8 cellular contexts compared by ENCODE assay signal in the genomic region with DNA sequence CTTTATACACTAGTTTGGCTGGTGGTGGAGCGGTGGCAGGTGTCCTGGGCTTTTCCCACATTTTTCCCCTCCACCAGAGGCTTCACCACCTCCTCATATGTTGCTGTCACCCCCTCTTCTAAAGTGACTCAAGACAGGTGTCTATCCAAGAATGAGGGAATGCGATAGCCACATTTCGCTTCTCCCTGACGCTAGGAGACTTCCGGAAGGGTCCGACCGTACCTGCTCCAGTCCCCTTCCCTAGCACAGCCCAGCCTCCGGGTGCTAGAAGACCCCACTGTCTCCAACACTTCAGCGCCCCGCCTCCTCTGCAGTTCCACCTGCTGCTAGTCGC. TPM values are rescaled to one million over a fixed set of nuclear protein-coding genes. Genes with fewer than 3 reads are reported as not detected.
DNase-seq lines count a peak whose midpoint lies in the region; ATAC-seq, FAIRE-seq and TF ChIP-seq lines count a peak whose summit lies in the region.

No MANE protein-coding gene starts in this region.

- no peak for TF ChIP-seq CTCF in D721Med (IDR thresholded peaks at IDR 0.05; ENCODE audit: insufficient read depth, missing control alignments)

- ATAC-seq in GM19328 (IDR thresholded peaks at IDR 0.05; ENCODE audit: unreplicated experiment) = no peak

- H3K27me3 ChIP-seq in HUES6 (ENCODE audit: control insufficient read depth, insufficient read depth, low read length) = no peaks in the 10 kb centered on the region
- H3K27me3 ChIP-seq in stomach smooth muscle (ENCODE audit: control insufficient read depth in 1 of 2, insufficient read depth in 2 of 2, low read length in 2 of 2) = no peaks in the 10 kb centered on the region

- H3K4me3 ChIP-seq in HUES6 (ENCODE audit: low read depth, low read length) (peak overlapping the region; percentile 90), stomach smooth muscle (ENCODE audit: low read length in 2 of 2) (peak overlapping the region; percentile 84 to 94)

- H3K36me3 Mint-ChIP-seq in activated naive CD8-positive, alpha-beta T cell treated with anti-CD3 and anti-CD28 coated beads for 36 hours = peaks cover 32% of the 10 kb centered on the region
- H3K36me3 Mint-ChIP-seq in immature natural killer cell = peaks cover 0 to 8% (median 4%) of the 10 kb centered on the region in 3 donors

- DNase-seq in activated naive CD8-positive, alpha-beta T cell treated with anti-CD3 and anti-CD28 coated beads for 36 hours = no peak
- DNase-seq in immature natural killer cell (no peak), NCI-H1105 treated with DMSO at 0.1 percent for 48 hours (lab: John Stamatoyannopoulos, UW) (no peak), mesenteric fat pad (ENCODE audit: low spot score) (no peak), D721Med (ENCODE audit: insufficient read length, low spot score) (no peak)

- FAIRE-seq in D721Med (lab: Jason Lieb, UNC) = no peak

- H3K9ac ChIP-seq in HUES6 (ENCODE audit: low read length) (peak overlapping the region; percentile 94), stomach smooth muscle (ENCODE audit: low read length in 2 of 2) (peak overlapping the region; percentile 90 to 94)

- H3K9me3 ChIP-seq in HUES6 (ENCODE audit: control insufficient read depth, insufficient read depth, low read depth, low read length) (peaks cover 6% of the 10 kb centered on the region; the same call in 1 of the 2 replicates), stomach smooth muscle (ENCODE audit: control insufficient read depth in 2 of 2, low read length in 2 of 2) (no peaks in the 10 kb centered on the region)

- H3K4me3 Mint-ChIP-seq in activated naive CD8-positive, alpha-beta T cell treated with anti-CD3 and anti-CD28 coated beads for 36 hours = peak overlapping the region; percentile 98
- H3K4me3 Mint-ChIP-seq in immature natural killer cell = peak overlapping the region; percentile 93 to 100 (median 99)

- H3K4me1 ChIP-seq in HUES6 (ENCODE audit: control insufficient read depth, insufficient read depth, low read length) (peaks cover 21% of the 10 kb centered on the region; the same call in 1 of the 2 replicates), stomach smooth muscle (ENCODE audit: control insufficient read depth, insufficient read depth, low read length) (peaks cover 28% of the 10 kb centered on the region)

- H3K36me3 ChIP-seq in HUES6 (ENCODE audit: control insufficient read depth, insufficient read depth, low read length) (peaks cover 9% of the 10 kb centered on the region), stomach smooth muscle (ENCODE audit: control insufficient read depth in 2 of 2, insufficient read depth in 2 of 2, low read length in 2 of 2) (peaks cover 0 to 3% of the 10 kb centered on the region in 2 donors)

- no peaks in the 10 kb centered on the region for H3K9me3 Mint-ChIP-seq in activated naive CD8-positive, alpha-beta T cell treated with anti-CD3 and anti-CD28 coated beads for 36 hours
- no peaks in the 10 kb centered on the region for H3K9me3 Mint-ChIP-seq in immature natural killer cell

- H3K27me3 Mint-ChIP-seq in activated naive CD8-positive, alpha-beta T cell treated with anti-CD3 and anti-CD28 coated beads for 36 hours = no peaks in the 10 kb centered on the region
- peaks cover 1 to 12% (median 9%) of the 10 kb centered on the region in 3 donors for H3K27me3 Mint-ChIP-seq in immature natural killer cell (ENCODE audit: low read depth in 3 of 3)

- peaks cover 49% of the 10 kb centered on the region for H3K4me1 Mint-ChIP-seq in activated naive CD8-positive, alpha-beta T cell treated with anti-CD3 and anti-CD28 coated beads for 36 hours
- H3K4me1 Mint-ChIP-seq in immature natural killer cell = peaks cover 53 to 59% of the 10 kb centered on the region in 2 donors

- peak overlapping the region; percentile 90 for H3K27ac Mint-ChIP-seq in activated naive CD8-positive, alpha-beta T cell treated with anti-CD3 and anti-CD28 coated beads for 36 hours
- H3K27ac Mint-ChIP-seq in immature natural killer cell = peak overlapping the region; percentile 91 to 98 (median 96)

- H3K27ac ChIP-seq in HUES6 (ENCODE audit: low read depth, low read length) (0 out of 2 replicates have a peak overlapping the region, but pooled peaks have one; percentile 86), stomach smooth muscle (ENCODE audit: low read length) (peak overlapping the region; percentile 78)

RNA-seq across cellular contexts. Expression of gene SCAMP2, which starts 0.5 kb away (rescaled TPM):
- total RNA-seq in activated naive CD8-positive, alpha-beta T cell treated with anti-CD3 and anti-CD28 coated beads for 36 hours = 10 to 100 TPM; 57.5 to 59.6 TPM
- 100 to 1,000 TPM; 115 to 181 (median 141) TPM for polyA plus RNA-seq in immature natural killer cell
- total RNA-seq in mesenteric fat pad = 108 TPM

RNA-seq across cellular contexts. Expression of gene MPI, which starts 17.2 kb away (rescaled TPM):
- 10 to 100 TPM; 71.4 to 73.2 TPM for total RNA-seq in activated naive CD8-positive, alpha-beta T cell treated with anti-CD3 and anti-CD28 coated beads for 36 hours
- polyA plus RNA-seq in immature natural killer cell = 10 to 100 TPM; 38.3 to 42.0 (median 40.9) TPM
- 32.2 TPM for total RNA-seq in mesenteric fat pad

RNA-seq across cellular contexts. Expression of gene ULK3, which starts 29.7 kb away (rescaled TPM):
- 10 to 100 TPM; 41.1 to 49.9 TPM for total RNA-seq in activated naive CD8-positive, alpha-beta T cell treated with anti-CD3 and anti-CD28 coated beads for 36 hours
- polyA plus RNA-seq in immature natural killer cell = 10 to 100 TPM; 26.0 to 48.4 (median 32.0) TPM
- 31.5 TPM for total RNA-seq in mesenteric fat pad

RNA-seq across cellular contexts. Expression of gene FAM219B, which starts 34.0 kb away (rescaled TPM):
- 10 to 100 TPM; 31.5 to 37.6 TPM for total RNA-seq in activated naive CD8-positive, alpha-beta T cell treated with anti-CD3 and anti-CD28 coated beads for 36 hours
- 10 to 100 TPM in 2 of 3 donors, 1 to 10 TPM in 1; 9.5 to 29.6 (median 24.8) TPM for polyA plus RNA-seq in immature natural killer cell
- total RNA-seq in mesenteric fat pad = 91.4 TPM

RNA-seq across cellular contexts. Expression of gene CPLX3, which starts 46.2 kb away (rescaled TPM):
- under 1 TPM in 1 of 2 experiments, not detected in 1; 0.19 TPM for total RNA-seq in activated naive CD8-positive, alpha-beta T cell treated with anti-CD3 and anti-CD28 coated beads for 36 hours
- polyA plus RNA-seq in immature natural killer cell = not detected
- not detected for total RNA-seq in mesenteric fat pad
